Comparison of ENCODE assay signal across 11 cellular contexts in genomic region chr6:117496383-117496990, GRCh38. TPM values are rescaled to one million over a fixed set of nuclear protein-coding genes. Genes with fewer than 3 reads are reported as not detected.
DNase-seq lines count a peak whose midpoint lies in the region; ATAC-seq, FAIRE-seq and TF ChIP-seq lines count a peak whose summit lies in the region.
"Had no signal": no experiment of that assay in that cellular context is flagged by ENCODE, and none has a peak within 500 bp of the region (broad histone marks: within the 10 kb centered on the region; RNA-seq: fewer than 3 reads in every experiment).

No MANE protein-coding gene starts in this region.

- DNase-seq in ELR (ENCODE audit: low read depth) (peak; percentile 87), RCC 7860 (ENCODE audit: low spot score) (peak; percentile 37), kidney glomerular epithelial cell (lab: John Stamatoyannopoulos, UW) (peak; percentile 26), NCI-H345 (lab: John Stamatoyannopoulos, UW) (no peak), OCI-LY7 (ENCODE audit: low spot score) (no peak)
- DNase-seq in activated T-cell treated with anti-CD3 and anti-CD28 coated beads, Interleukin-2, amount 50 U/mL, for 1 hour: no peak
- DNase-seq in stimulated activated CD4-positive, alpha-beta T cell treated with anti-CD3 and anti-CD28 coated beads, Interleukin-2, amount 100 ng/mL, for 24 hours: no peak
- DNase-seq: DND-41, spleen had no signal

- no peaks in the 10 kb centered on the region for H4K20me1 ChIP-seq in OCI-LY7 (ENCODE audit: insufficient read depth, low read length)

- intact Hi-C loops in OCI-LY7 (cut with micrococcal nuclease; ENCODE audit: unreplicated experiment): no loop called here

- H2AFZ ChIP-seq in OCI-LY7 (ENCODE audit: low read length): no peak overlapping the region

- no peaks in the 10 kb centered on the region for H3K9me3 ChIP-seq in OCI-LY7 (ENCODE audit: low read length)
- H3K9me3 ChIP-seq: spleen had no signal

- CTCF ChIA-PET in OCI-LY7 (lab: Charles Lee; ENCODE audit: unreplicated experiment): no interaction called here

- no peaks in the 10 kb centered on the region for H3K4me1 ChIP-seq in OCI-LY7 (ENCODE audit: insufficient read depth, low read length, poor library complexity, severe bottlenecking)

- no peak for TF ChIP-seq CTCF in OCI-LY7 (conservative IDR thresholded peaks at IDR 0.05; ENCODE audit: low read length)

- H3K9me2 ChIP-seq in OCI-LY7 (ENCODE audit: insufficient read depth, low read length): no peaks in the 10 kb centered on the region

- H3K4me3 ChIP-seq in OCI-LY7 (ENCODE audit: low read depth, low read length, poor library complexity, severe bottlenecking): no peak overlapping the region
- H3K4me3 ChIP-seq: spleen had no signal

- FAIRE-seq in RCC 7860 (lab: Jason Lieb, UNC): peak; percentile 74

- no peak overlapping the region for H3K27ac ChIP-seq in OCI-LY7 (ENCODE audit: low read depth, low read length, poor library complexity, severe bottlenecking)
- H3K27ac ChIP-seq: VCaP had no signal

- no peaks in the 10 kb centered on the region for H3K36me3 ChIP-seq in OCI-LY7 (ENCODE audit: insufficient read depth, low read length)
- H3K36me3 ChIP-seq: spleen had no signal

- peak; percentile 37 for ATAC-seq in GM21619 (IDR thresholded peaks at IDR 0.05; ENCODE audit: unreplicated experiment)

- no TSS peak for BruUV-seq in OCI-LY7 (replicated peaks; lab: Mats Ljungman, UMichigan)

- no peaks in the 10 kb centered on the region for H3K79me2 ChIP-seq in OCI-LY7 (ENCODE audit: insufficient read depth, low read depth, low read length)

- no peak overlapping the region for H3K4me2 ChIP-seq in OCI-LY7 (ENCODE audit: low read length)

- POLR2A ChIA-PET in OCI-LY7 (lab: Charles Lee): interaction anchor here (1.8 kb wide), 1 partner anchor 13 kb away, joined by 6 read pairs; no protein-coding TSS in a partner anchor

RNA-seq across cellular contexts. Expression of gene DCBLD1, which starts 14.0 kb away (rescaled TPM):
- not detected in 2 replicates for total RNA-seq in OCI-LY7 (2014; rRNA removed; shearing (Covaris generic))
- 0.08 and 0.39 TPM in 2 replicates for total RNA-seq in OCI-LY7 (2022)

Comparison
In these comparisons a context has a peak if more than half of its experiments do, and no peak if none do; other contexts are left out.
1. DNase-seq: peak in ELR (single experiment), RCC 7860 (single experiment) and kidney glomerular epithelial cell (single experiment); none in activated T-cell treated with anti-CD3 and anti-CD28 coated beads, Interleukin-2, amount 50 U/mL, for 1 hour (single experiment), NCI-H345 (single experiment), stimulated activated CD4-positive, alpha-beta T cell treated with anti-CD3 and anti-CD28 coated beads, Interleukin-2, amount 100 ng/mL, for 24 hours (0 of 2) and OCI-LY7 (single experiment).